12 cellular contexts compared by ENCODE assay signal in the genomic region with DNA sequence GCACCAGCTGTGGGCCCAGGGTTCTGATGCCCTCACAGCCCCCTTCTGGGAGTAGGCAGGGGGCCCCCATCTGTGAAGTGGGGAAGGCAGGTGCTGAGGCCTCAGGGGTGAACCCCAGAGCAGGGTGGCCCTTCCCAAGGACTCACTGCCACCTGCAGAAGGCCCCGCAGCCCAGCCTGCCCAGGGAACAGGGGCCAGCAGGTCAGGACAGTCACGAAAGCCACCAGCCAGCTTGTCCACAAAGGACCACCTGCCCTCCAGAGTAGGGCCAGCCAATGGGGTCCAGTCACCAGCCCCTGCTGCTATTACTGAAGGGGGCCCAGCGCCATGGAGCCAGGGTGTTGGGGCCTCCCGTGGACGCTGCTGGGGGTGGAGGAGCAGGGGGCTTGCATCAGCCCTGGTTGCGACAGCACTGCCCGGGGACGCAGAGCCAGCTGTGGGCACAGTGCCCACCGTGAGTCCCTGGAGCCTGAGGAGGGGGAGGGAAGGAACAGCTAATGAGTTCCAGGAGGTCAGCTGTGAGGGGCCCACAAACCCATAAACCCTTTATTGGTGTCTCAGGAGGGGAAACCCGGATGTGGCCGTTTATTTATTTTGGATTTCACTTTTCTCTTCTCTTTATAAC. TPM values are rescaled to one million over a fixed set of nuclear protein-coding genes. Genes with fewer than 3 reads are reported as not detected.
DNase-seq lines count a peak whose midpoint lies in the region; TF ChIP-seq lines count a peak whose summit lies in the region.
"Had no signal": no experiment of that assay in that cellular context is flagged by ENCODE, and none has a peak within 500 bp of the region (broad histone marks: within the 10 kb centered on the region; RNA-seq: fewer than 3 reads in every experiment).

No MANE protein-coding gene starts in this region.

- H3K36me3 Mint-ChIP-seq in endodermal cell (ENCODE audit: low read depth), result no peaks in the 10 kb centered on the region
- H3K36me3 Mint-ChIP-seq: activated CD4-positive, alpha-beta memory T cell treated with anti-CD3 and anti-CD28 coated beads for 36 hours had no signal

- no peaks in the 10 kb centered on the region for H3K9me3 ChIP-seq in endodermal cell (ENCODE audit: control insufficient read depth, low read length)

- H3K27me3 Mint-ChIP-seq in endodermal cell (ENCODE audit: insufficient read depth), result peaks cover 12% of the 10 kb centered on the region

- intact Hi-C loops in posterior vena cava (cut with DNase I), result no loop called here

- no peaks in the 10 kb centered on the region for H3K4me1 ChIP-seq in endodermal cell (ENCODE audit: control insufficient read depth, insufficient read depth, low read length)

- H3K36me3 ChIP-seq in endodermal cell (ENCODE audit: control insufficient read depth, insufficient read depth, low read length), result no peaks in the 10 kb centered on the region

- H3K4me1 Mint-ChIP-seq in endodermal cell, result no peaks in the 10 kb centered on the region

- peaks cover 18% of the 10 kb centered on the region for H3K27me3 ChIP-seq in endodermal cell (ENCODE audit: control insufficient read depth, insufficient read depth, low read length, poor library complexity, severe bottlenecking)

- no peak overlapping the region for H3K4me3 ChIP-seq in endodermal cell (ENCODE audit: low read length)

- H3K9me3 Mint-ChIP-seq in endodermal cell, result no peaks in the 10 kb centered on the region
- H3K9me3 Mint-ChIP-seq: activated CD4-positive, alpha-beta memory T cell treated with anti-CD3 and anti-CD28 coated beads for 36 hours had no signal

- H3K4me3 Mint-ChIP-seq in endodermal cell, result no peak overlapping the region
- H3K4me3 Mint-ChIP-seq: activated CD4-positive, alpha-beta memory T cell treated with anti-CD3 and anti-CD28 coated beads for 36 hours had no signal

- peak overlapping the region; percentile 98 for H3K27ac ChIP-seq in C4-2B
- no peak overlapping the region for H3K27ac ChIP-seq in endodermal cell (ENCODE audit: low read depth, low read length)

- no peak for TF ChIP-seq CTCF in C4-2B (conservative IDR thresholded peaks at IDR 0.05)
- no peak for TF ChIP-seq CTCF in endodermal cell (conservative IDR thresholded peaks at IDR 0.05)

- WGBS in endodermal cell (ENCODE audit: insufficient coverage in 1 of 2, insufficient read length in 1 of 2), 2 experiments, result 93% methylated on average over 5 to 11 of the region's 11 CpGs

- H3K9ac ChIP-seq in endodermal cell (ENCODE audit: extremely low read depth, low read length, poor library complexity, severe bottlenecking), result no peak overlapping the region

- no peak overlapping the region for H3K27ac Mint-ChIP-seq in endodermal cell
- H3K27ac Mint-ChIP-seq: activated CD4-positive, alpha-beta memory T cell treated with anti-CD3 and anti-CD28 coated beads for 36 hours had no signal

- DNase-seq in fibroblast of gingiva (ENCODE audit: low read depth), result peak; percentile 99
- DNase-seq in posterior vena cava (ENCODE audit: low spot score), result peak; percentile 90
- DNase-seq in SHP77 (lab: John Stamatoyannopoulos, UW), result no peak
- DNase-seq in endodermal cell, result no peak
- no peak for DNase-seq in activated CD4-positive, alpha-beta T cell treated with anti-CD3 and anti-CD28 coated beads for 1 hour
- no peak for DNase-seq in HUDEP-2 (lab: John Stamatoyannopoulos, UW; ENCODE audit: unreplicated experiment in 76 of 76)
- DNase-seq: activated CD4-positive, alpha-beta memory T cell treated with anti-CD3 and anti-CD28 coated beads for 36 hours; central memory CD4-positive, alpha-beta T cell; OCI-M1; stimulated activated CD8-positive, alpha-beta memory T cell treated with anti-CD3 and anti-CD28 coated beads, Interleukin-4, amount 100 ng/mL, for 48 hours had no signal

TF ChIP-seq in PFSK-1, 5 proteins besides CTCF, POLR2A, EP300 and RAD21:
- TF ChIP-seq, protein P1, sequence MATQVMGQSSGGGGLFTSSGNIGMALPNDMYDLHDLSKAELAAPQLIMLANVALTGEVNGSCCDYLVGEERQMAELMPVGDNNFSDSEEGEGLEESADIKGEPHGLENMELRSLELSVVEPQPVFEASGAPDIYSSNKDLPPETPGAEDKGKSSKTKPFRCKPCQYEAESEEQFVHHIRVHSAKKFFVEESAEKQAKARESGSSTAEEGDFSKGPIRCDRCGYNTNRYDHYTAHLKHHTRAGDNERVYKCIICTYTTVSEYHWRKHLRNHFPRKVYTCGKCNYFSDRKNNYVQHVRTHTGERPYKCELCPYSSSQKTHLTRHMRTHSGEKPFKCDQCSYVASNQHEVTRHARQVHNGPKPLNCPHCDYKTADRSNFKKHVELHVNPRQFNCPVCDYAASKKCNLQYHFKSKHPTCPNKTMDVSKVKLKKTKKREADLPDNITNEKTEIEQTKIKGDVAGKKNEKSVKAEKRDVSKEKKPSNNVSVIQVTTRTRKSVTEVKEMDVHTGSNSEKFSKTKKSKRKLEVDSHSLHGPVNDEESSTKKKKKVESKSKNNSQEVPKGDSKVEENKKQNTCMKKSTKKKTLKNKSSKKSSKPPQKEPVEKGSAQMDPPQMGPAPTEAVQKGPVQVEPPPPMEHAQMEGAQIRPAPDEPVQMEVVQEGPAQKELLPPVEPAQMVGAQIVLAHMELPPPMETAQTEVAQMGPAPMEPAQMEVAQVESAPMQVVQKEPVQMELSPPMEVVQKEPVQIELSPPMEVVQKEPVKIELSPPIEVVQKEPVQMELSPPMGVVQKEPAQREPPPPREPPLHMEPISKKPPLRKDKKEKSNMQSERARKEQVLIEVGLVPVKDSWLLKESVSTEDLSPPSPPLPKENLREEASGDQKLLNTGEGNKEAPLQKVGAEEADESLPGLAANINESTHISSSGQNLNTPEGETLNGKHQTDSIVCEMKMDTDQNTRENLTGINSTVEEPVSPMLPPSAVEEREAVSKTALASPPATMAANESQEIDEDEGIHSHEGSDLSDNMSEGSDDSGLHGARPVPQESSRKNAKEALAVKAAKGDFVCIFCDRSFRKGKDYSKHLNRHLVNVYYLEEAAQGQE (IDR thresholded peaks at IDR 0.05; ENCODE audit: insufficient read depth in 1 of 2, low read depth in 2 of 2, low read length in 2 of 2), result 0 out of 4 replicates have a peak, but pooled peaks have one; percentile 16 to 25
- TF ChIP-seq FOXP2 (optimal IDR thresholded peaks at IDR 0.05; ENCODE audit: borderline replicate concordance, extremely low read depth, extremely low read length, insufficient read depth), result no peak

RNA-seq across cellular contexts. Expression of gene SNED1, which starts 11.5 kb away (rescaled TPM):
- polyA plus RNA-seq in PFSK-1 (2012; ENCODE audit: insufficient read length, low read depth), result 3.5 TPM
- total RNA-seq in posterior vena cava (10 to 100 TPM; 39.7 to 62.7 TPM), endodermal cell (1 to 10 TPM in 1 of 2 donors, under 1 TPM in 1; 0.66 to 4.5 TPM)
- polyA plus RNA-seq in endodermal cell (2013, experiment 1 of 2), result 0.96 TPM
- 0.25 TPM for polyA plus RNA-seq in endodermal cell (2013, experiment 2 of 2)

Comparison
In these comparisons a context has a peak if more than half of its experiments do, and no peak if none do; other contexts are left out.
1. DNase-seq: peak in fibroblast of gingiva (single experiment) and posterior vena cava (single experiment); none in SHP77 (0 of 2), endodermal cell (single experiment), activated CD4-positive, alpha-beta T cell treated with anti-CD3 and anti-CD28 coated beads for 1 hour (single experiment) and HUDEP-2 (0 of 76).
2. RNA of gene SNED1, which starts 11.5 kb away (total RNA-seq): 39.7 to 62.7 TPM in posterior vena cava; 0.66 to 4.5 TPM in endodermal cell; every median in the first group is over 4 times any median in the second.